Comparison of ENCODE assay signal across 1 cellular context in the genomic region with DNA sequence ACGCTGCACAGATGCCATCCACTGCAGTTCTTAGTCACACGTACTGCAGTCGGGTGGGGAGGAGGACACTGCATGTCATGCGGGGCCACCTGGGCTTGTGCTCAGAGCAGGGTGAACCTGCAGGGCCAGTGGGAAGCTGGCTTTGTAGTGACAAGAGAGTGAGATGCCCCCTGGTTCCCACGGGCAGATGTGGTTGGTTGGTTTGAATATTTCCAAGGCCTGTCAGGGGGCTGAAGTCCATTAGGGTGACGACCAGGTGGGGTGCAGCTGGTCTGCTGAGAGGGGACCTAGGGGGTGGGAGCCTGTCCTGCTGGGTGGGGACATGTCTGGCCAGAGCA.
TF ChIP-seq lines count a peak whose summit lies in the region.

No MANE protein-coding gene starts in this region.

TF ChIP-seq in H1, 55 proteins besides CTCF, POLR2A, EP300 and RAD21:
- TF ChIP-seq EZH2 (IDR thresholded peaks at IDR 0.05; ENCODE audit: low read depth, low read length, severe bottlenecking) = no peak
